18 cellular contexts compared by ENCODE assay signal in the genomic region with DNA sequence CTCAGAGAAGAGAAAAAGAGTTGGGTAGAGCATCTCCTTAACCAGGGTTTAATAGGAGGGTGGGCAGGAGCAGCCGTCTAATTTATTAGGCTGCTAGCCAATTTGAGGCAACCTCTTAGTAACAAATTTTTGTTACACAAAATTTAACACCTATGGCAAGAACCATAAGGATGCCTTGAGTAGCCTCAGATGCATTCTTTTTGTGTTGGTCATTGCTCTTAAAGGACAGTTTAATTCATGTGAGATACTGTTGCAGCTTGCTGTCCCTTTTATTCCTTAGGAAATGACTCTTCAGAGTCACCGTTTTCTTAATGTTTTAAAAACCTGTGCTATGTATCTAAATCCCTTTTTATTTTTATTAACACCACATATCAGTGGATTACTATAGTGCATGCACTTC.
DNase-seq lines count a peak whose midpoint lies in the region; ATAC-seq, FAIRE-seq and TF ChIP-seq lines count a peak whose summit lies in the region.
"Had no signal": no experiment of that assay in that cellular context is flagged by ENCODE, and none has a peak within 500 bp of the region (broad histone marks: within the 10 kb centered on the region; RNA-seq: fewer than 3 reads in every experiment).

No MANE protein-coding gene starts in this region.

- dilution Hi-C loops in keratinocyte (cut with MboI; ENCODE audit: extremely low pct_ligation_motif_present, low sequenced_read_pairs), result no loop called here

- H3K36me3 ChIP-seq in astrocyte (ENCODE audit: insufficient read depth, low read length) (no peaks in the 10 kb centered on the region), keratinocyte (ENCODE audit: control insufficient read depth in 2 of 2, extremely low read depth in 1 of 2, insufficient read depth in 2 of 2, low read length in 2 of 2) (no peaks in the 10 kb centered on the region), suprapubic skin (no peaks in the 10 kb centered on the region)
- H3K36me3 ChIP-seq: BLaER1, HAP-1, MG63 had no signal

- peaks cover 3% of the 10 kb centered on the region for H3K36me3 Mint-ChIP-seq in astrocyte (ENCODE audit: low read depth, unreplicated experiment)

- no peak overlapping the region for H2AFZ ChIP-seq in astrocyte (ENCODE audit: low read depth, low read length)
- no peak overlapping the region for H2AFZ ChIP-seq in keratinocyte (ENCODE audit: control insufficient read depth, low read length)

- no peak overlapping the region for H3K4me3 ChIP-seq in astrocyte (ENCODE audit: insufficient read depth, low read depth, low read length)
- H3K4me3 ChIP-seq in keratinocyte (ENCODE audit: control insufficient read depth in 2 of 3, extremely low read depth in 1 of 3, insufficient read depth in 2 of 3, low read depth in 1 of 3, low read length in 3 of 3), result peak overlapping the region in 2 of 3 experiments; percentile 29 to 45
- no peak overlapping the region for H3K4me3 ChIP-seq in suprapubic skin
- H3K4me3 ChIP-seq: BLaER1, HAP-1, MG63 had no signal

- H3K4me1 ChIP-seq in astrocyte (ENCODE audit: insufficient read depth, low read length) (peaks cover 14% of the 10 kb centered on the region), keratinocyte (ENCODE audit: control insufficient read depth, extremely low read depth, insufficient read depth, low read length) (peaks cover 40% of the 10 kb centered on the region), suprapubic skin (peaks cover 8% of the 10 kb centered on the region)

- H3K9ac ChIP-seq in astrocyte (ENCODE audit: low read length) (no peak overlapping the region), keratinocyte (ENCODE audit: control insufficient read depth, extremely low read depth, insufficient read depth, low read length) (peak overlapping the region; percentile 70)
- H3K9ac ChIP-seq: BLaER1, SK-N-SH had no signal

- H3K4me3 Mint-ChIP-seq in astrocyte (ENCODE audit: unreplicated experiment), result no peak overlapping the region

- peaks cover 3% of the 10 kb centered on the region for H3K9me3 Mint-ChIP-seq in astrocyte (ENCODE audit: unreplicated experiment)

- no peak for ATAC-seq in HG03108 (IDR thresholded peaks at IDR 0.05; ENCODE audit: unreplicated experiment)
- ATAC-seq: Right ventricle myocardium inferior had no signal

- H3K4me1 Mint-ChIP-seq in astrocyte (ENCODE audit: low read depth, unreplicated experiment), result peaks cover 33% of the 10 kb centered on the region

- peak overlapping the region; percentile 82 for H3K27ac Mint-ChIP-seq in astrocyte (ENCODE audit: unreplicated experiment)

- H3K27me3 ChIP-seq in astrocyte (ENCODE audit: insufficient read depth, low read length), result no peaks in the 10 kb centered on the region
- no peaks in the 10 kb centered on the region for H3K27me3 ChIP-seq in keratinocyte (ENCODE audit: control insufficient read depth, extremely low read depth, insufficient read depth, low read length)
- no peaks in the 10 kb centered on the region for H3K27me3 ChIP-seq in suprapubic skin
- H3K27me3 ChIP-seq: BLaER1 had no signal

- FAIRE-seq in astrocyte (lab: Jason Lieb, UNC) (no peak), keratinocyte (lab: Jason Lieb, UNC) (peak; percentile 95)

- no peak for TF ChIP-seq EP300 in suprapubic skin (IDR thresholded peaks at IDR 0.05)

- peaks cover 2% of the 10 kb centered on the region for H3K27me3 Mint-ChIP-seq in astrocyte (ENCODE audit: low read depth, unreplicated experiment)

- 39% methylated on average over 2 of the region's 2 CpGs for WGBS in suprapubic skin

- H3K9me3 ChIP-seq in astrocyte (ENCODE audit: insufficient read depth, low read depth, low read length) (no peaks in the 10 kb centered on the region), keratinocyte (ENCODE audit: control insufficient read depth, low read depth, low read length) (no peaks in the 10 kb centered on the region), suprapubic skin (no peaks in the 10 kb centered on the region)
- H3K9me3 ChIP-seq: BLaER1, HAP-1, MG63, SK-N-SH had no signal

- H3K9me1 ChIP-seq in keratinocyte (ENCODE audit: control insufficient read depth, extremely low read depth, insufficient read depth, low read length), result no peaks in the 10 kb centered on the region

- DNase-seq in HT1080 (ENCODE audit: low read depth), result peak; percentile 38
- DNase-seq in astrocyte (ENCODE audit: low read depth), result peak; percentile 22
- no peak for DNase-seq in keratinocyte (ENCODE audit: low read depth, low spot score)
- no peak for DNase-seq in suprapubic skin (ENCODE audit: low spot score in 2 of 2)
- no peak for DNase-seq in EL
- DNase-seq in HT-29 (ENCODE audit: low spot score), result no peak
- DNase-seq: DMS 273 treated with DMSO at 0.1 percent for 48 hours, KG1, MG63, NCI-H187 treated with DMSO at 0.1 percent for 48 hours, NCI-H446 treated with DMSO at 0.1 percent for 48 hours, NCI-H748 treated with DMSO at 0.1 percent for 48 hours, SK-N-SH had no signal

- TF ChIP-seq POLR2A in suprapubic skin (IDR thresholded peaks at IDR 0.05), result no peak

- H3K4me2 ChIP-seq in astrocyte (ENCODE audit: low read length) (no peak overlapping the region), keratinocyte (ENCODE audit: control insufficient read depth, extremely low read depth, insufficient read depth, low read depth, low read length) (peak overlapping the region; percentile 69)
- H3K4me2 ChIP-seq: BLaER1, SK-N-SH had no signal

- no peak overlapping the region for H3K27ac ChIP-seq in astrocyte (ENCODE audit: low read depth, low read length)
- peak overlapping the region; percentile 93 for H3K27ac ChIP-seq in keratinocyte (ENCODE audit: control insufficient read depth, insufficient read depth, low read length)
- H3K27ac ChIP-seq in suprapubic skin, result peak overlapping the region; percentile 11
- H3K27ac ChIP-seq: BLaER1, HL-60 had no signal

- TF ChIP-seq CTCF in astrocyte (IDR thresholded peaks at IDR 0.05; ENCODE audit: insufficient read depth, low read depth, low read length), result no peak
- TF ChIP-seq CTCF in keratinocyte (optimal IDR thresholded peaks at IDR 0.05 in 1 of 3, IDR thresholded peaks at IDR 0.05 in 1 of 3, conservative IDR thresholded peaks at IDR 0.05 in 1 of 3; ENCODE audit: extremely low read depth in 1 of 3, insufficient read depth in 2 of 3, low read length in 3 of 3), result no peak
- no peak for TF ChIP-seq CTCF in suprapubic skin (IDR thresholded peaks at IDR 0.05)

- H3K79me2 ChIP-seq in astrocyte (ENCODE audit: insufficient read depth, low read length) (no peaks in the 10 kb centered on the region), keratinocyte (ENCODE audit: control insufficient read depth, insufficient read depth, low read length) (no peaks in the 10 kb centered on the region)

- no peaks in the 10 kb centered on the region for H4K20me1 ChIP-seq in astrocyte (ENCODE audit: insufficient read depth, low read length)
- no peaks in the 10 kb centered on the region for H4K20me1 ChIP-seq in keratinocyte (ENCODE audit: control insufficient read depth, extremely low read depth, insufficient read depth, low read length)
- H4K20me1 ChIP-seq: BLaER1 had no signal

Comparison
In these comparisons a context has a peak if more than half of its experiments do, and no peak if none do; other contexts are left out.
1. DNase-seq: peak in HT1080 (single experiment) and astrocyte (single experiment); none in keratinocyte (single experiment), suprapubic skin (0 of 2), EL (single experiment) and HT-29 (single experiment).
2. H3K4me3 ChIP-seq: peak in keratinocyte (2 of 3); none in astrocyte (single experiment) and suprapubic skin (single experiment).